Comparison of ENCODE assay signal across 28 cellular contexts in the genomic region with DNA sequence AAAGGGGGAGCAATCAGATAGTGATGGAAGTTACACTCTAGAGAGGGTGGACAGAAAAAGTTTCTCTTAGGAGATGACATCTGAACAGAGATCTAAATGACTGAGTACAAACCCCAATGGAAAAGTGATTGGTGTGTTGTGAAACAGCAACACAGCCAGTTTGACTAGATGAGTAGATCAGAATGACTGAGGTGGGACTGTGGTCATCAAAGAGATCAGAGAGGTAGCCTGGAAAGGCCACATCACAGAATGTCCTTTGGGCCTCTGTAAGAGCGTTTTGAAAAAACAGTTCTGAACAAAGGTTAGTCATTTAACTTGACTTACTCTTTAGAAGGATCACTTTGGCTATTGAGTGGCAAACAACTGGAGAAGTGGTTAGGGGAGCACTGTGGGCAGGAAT. TPM values are rescaled to one million over a fixed set of nuclear protein-coding genes. Genes with fewer than 3 reads are reported as not detected.
DNase-seq lines count a peak whose midpoint lies in the region; ATAC-seq and TF ChIP-seq lines count a peak whose summit lies in the region.
"Had no signal": no experiment of that assay in that cellular context is flagged by ENCODE, and none has a peak within 500 bp of the region (broad histone marks: within the 10 kb centered on the region; RNA-seq: fewer than 3 reads in every experiment).

No MANE protein-coding gene starts in this region.

- no peaks in the 10 kb centered on the region for H3K27me3 ChIP-seq in PC-3 (ENCODE audit: low read length)
- H3K27me3 ChIP-seq: adrenal gland, dorsolateral prefrontal cortex, heart left ventricle, right atrium auricular region, testis had no signal

- peaks cover 14% of the 10 kb centered on the region; the same call in 1 of the 2 replicates for H4K20me1 ChIP-seq in PC-3 (ENCODE audit: low read length)

- H3K79me2 ChIP-seq in PC-3 (ENCODE audit: low read length) = peaks cover 87% of the 10 kb centered on the region

- peaks cover 37% of the 10 kb centered on the region for H3K4me1 Mint-ChIP-seq in activated naive CD8-positive, alpha-beta T cell treated with anti-CD3 and anti-CD28 coated beads, Interleukin-2, amount 50 U/mL, for 24 hours
- peaks cover 40% of the 10 kb centered on the region for H3K4me1 Mint-ChIP-seq in stimulated activated naive CD8-positive, alpha-beta T cell treated with anti-CD3 and anti-CD28 coated beads, Interleukin-15, amount 100 ng/mL, for 72 hours
- H3K4me1 Mint-ChIP-seq: mesothelial cell of epicardium had no signal

- peaks cover 33% of the 10 kb centered on the region for H3K36me3 ChIP-seq in PC-3 (ENCODE audit: low read depth, low read length)

- no peak for TF ChIP-seq CTCF in PC-3 (conservative IDR thresholded peaks at IDR 0.05; ENCODE audit: low read depth, low read length)

- ATAC-seq in activated naive CD8-positive, alpha-beta T cell treated with anti-CD3 and anti-CD28 coated beads, Interleukin-2, amount 50 U/mL, for 24 hours = peak; percentile 98
- ATAC-seq in stimulated activated naive CD8-positive, alpha-beta T cell treated with anti-CD3 and anti-CD28 coated beads, Interleukin-15, amount 100 ng/mL, for 72 hours = peak; percentile 99
- ATAC-seq in GM19452 (IDR thresholded peaks at IDR 0.05; ENCODE audit: unreplicated experiment) (no peak), PC-3 (no peak)
- ATAC-seq: heart left ventricle; Panc1; SK-N-SH treated with all-trans-retinoic acid at 6 μM for 48 hours; stimulated activated memory B cell treated with anti-CD40 and anti-IgM and Interleukin-4, amounts not matched to agents 10 μg/mL and 1 μg/mL and 100 μg/mL, for 72 hours had no signal

- H3K9me3 ChIP-seq in PC-3 (ENCODE audit: low read length) = no peaks in the 10 kb centered on the region
- H3K9me3 ChIP-seq: adrenal gland, testis had no signal

- no peaks in the 10 kb centered on the region for H3K27me3 Mint-ChIP-seq in activated naive CD8-positive, alpha-beta T cell treated with anti-CD3 and anti-CD28 coated beads, Interleukin-2, amount 50 U/mL, for 24 hours
- H3K27me3 Mint-ChIP-seq in stimulated activated naive CD8-positive, alpha-beta T cell treated with anti-CD3 and anti-CD28 coated beads, Interleukin-15, amount 100 ng/mL, for 72 hours = no peaks in the 10 kb centered on the region
- H3K27me3 Mint-ChIP-seq: stimulated activated memory B cell treated with anti-CD40 and anti-IgM and Interleukin-4, amounts not matched to agents 10 μg/mL and 1 μg/mL and 100 μg/mL, for 72 hours had no signal

- intact Hi-C loops in PC-3 (cut with micrococcal nuclease) = no loop called here

- H3K4me3 Mint-ChIP-seq in activated naive CD8-positive, alpha-beta T cell treated with anti-CD3 and anti-CD28 coated beads, Interleukin-2, amount 50 U/mL, for 24 hours = no peak overlapping the region
- no peak overlapping the region for H3K4me3 Mint-ChIP-seq in stimulated activated naive CD8-positive, alpha-beta T cell treated with anti-CD3 and anti-CD28 coated beads, Interleukin-15, amount 100 ng/mL, for 72 hours
- H3K4me3 Mint-ChIP-seq: CD14-positive monocyte; mesothelial cell of epicardium; stimulated activated memory B cell treated with anti-CD40 and anti-IgM and Interleukin-4, amounts not matched to agents 10 μg/mL and 1 μg/mL and 100 μg/mL, for 72 hours had no signal

- BruUV-seq in PC-3 (replicated peaks; lab: Mats Ljungman, UMichigan) = no TSS peak

- H3K36me3 Mint-ChIP-seq in activated naive CD8-positive, alpha-beta T cell treated with anti-CD3 and anti-CD28 coated beads, Interleukin-2, amount 50 U/mL, for 24 hours (ENCODE audit: low read depth) = peaks cover 66% of the 10 kb centered on the region

- no peaks in the 10 kb centered on the region for H3K4me1 ChIP-seq in PC-3 (ENCODE audit: insufficient read depth, low read length)
- H3K4me1 ChIP-seq: left ventricle myocardium inferior, right atrium auricular region, testis had no signal

- no peak overlapping the region for H3K4me2 ChIP-seq in PC-3 (ENCODE audit: low read length)

- no peak overlapping the region for H3K27ac ChIP-seq in PC-3 (ENCODE audit: low read length)
- H3K27ac ChIP-seq: adrenal gland, dorsolateral prefrontal cortex, heart left ventricle, left ventricle myocardium inferior, right atrium auricular region, testis had no signal

- no peaks in the 10 kb centered on the region for H3K9me2 ChIP-seq in PC-3 (replicated peaks; ENCODE audit: low read length)

- DNase-seq in activated CD4-positive, alpha-beta T cell treated with anti-CD3 and anti-CD28 coated beads for 48 hours = peak; percentile 46
- DNase-seq in activated CD4-positive, alpha-beta T cell treated with anti-CD3 and anti-CD28 coated beads, Interleukin-2, amount 50 U/mL, for 4 hours = no peak
- peak; percentile 46 for DNase-seq in stimulated activated CD4-positive, alpha-beta T cell treated with anti-CD3 and anti-CD28 coated beads, Interleukin-1b, Interleukin-23, amount 100 ng/mL, for 48 hours
- DNase-seq in stimulated activated CD4-positive, alpha-beta T cell treated with anti-CD3 and anti-CD28 coated beads, Interleukin-2, amount 100 ng/mL, for 24 hours = no peak
- no peak for DNase-seq in activated naive CD8-positive, alpha-beta T cell treated with anti-CD3 and anti-CD28 coated beads, Interleukin-2, amount 50 U/mL, for 24 hours
- DNase-seq in stimulated activated naive CD8-positive, alpha-beta T cell treated with anti-CD3 and anti-CD28 coated beads, Interleukin-15, amount 100 ng/mL, for 72 hours = peak in 1 of 2 donors; percentile 46
- no peak for DNase-seq in PC-3
- DNase-seq: activated CD4-positive, alpha-beta T cell treated with anti-CD3 and anti-CD28 coated beads for 4 hours; activated CD8-positive, alpha-beta memory T cell treated with anti-CD3 and anti-CD28 coated beads, Interleukin-2, amount 50 U/mL, for 48 hours; activated gamma-delta T cell; adrenal gland; DMS79; dorsolateral prefrontal cortex; foreskin melanocyte; GDM1; heart left ventricle; left ventricle myocardium inferior; NCI-H2107; Right ventricle myocardium superior; small intestine; testis had no signal

- CTCF ChIA-PET in PC-3 (lab: Charles Lee) = no interaction called here

- no peak overlapping the region for H2AFZ ChIP-seq in PC-3 (ENCODE audit: low read length)

- peak overlapping the region; percentile 73 for H3K27ac Mint-ChIP-seq in activated naive CD8-positive, alpha-beta T cell treated with anti-CD3 and anti-CD28 coated beads, Interleukin-2, amount 50 U/mL, for 24 hours
- H3K27ac Mint-ChIP-seq in stimulated activated naive CD8-positive, alpha-beta T cell treated with anti-CD3 and anti-CD28 coated beads, Interleukin-15, amount 100 ng/mL, for 72 hours = peak overlapping the region; percentile 2 to 31
- H3K27ac Mint-ChIP-seq: mesothelial cell of epicardium; stimulated activated memory B cell treated with anti-CD40 and anti-IgM and Interleukin-4, amounts not matched to agents 10 μg/mL and 1 μg/mL and 100 μg/mL, for 72 hours had no signal

- peaks cover 21% of the 10 kb centered on the region for H3K9me3 Mint-ChIP-seq in activated naive CD8-positive, alpha-beta T cell treated with anti-CD3 and anti-CD28 coated beads, Interleukin-2, amount 50 U/mL, for 24 hours
- no peaks in the 10 kb centered on the region for H3K9me3 Mint-ChIP-seq in stimulated activated naive CD8-positive, alpha-beta T cell treated with anti-CD3 and anti-CD28 coated beads, Interleukin-15, amount 100 ng/mL, for 72 hours

- H3F3A ChIP-seq in PC-3 (ENCODE audit: low read length, unreplicated experiment) = no peaks in the 10 kb centered on the region

- no peak overlapping the region for H3K4me3 ChIP-seq in PC-3 (ENCODE audit: low read length)
- H3K4me3 ChIP-seq: adrenal gland, dorsolateral prefrontal cortex, heart left ventricle, left ventricle myocardium inferior, right atrium auricular region, testis had no signal

- H3K9ac ChIP-seq in PC-3 (ENCODE audit: low read length) = no peak overlapping the region

- POLR2A ChIA-PET in PC-3 (lab: Charles Lee; ENCODE audit: unreplicated experiment) = no interaction called here

RNA-seq across cellular contexts. Expression of a gene that starts 10.6 kb away (rescaled TPM):
- 33.7 and 35.2 TPM in 2 replicates for total RNA-seq in PC-3 (2014; rRNA removed)

RNA-seq across cellular contexts. Expression of a gene that starts 53.5 kb away (rescaled TPM):
- total RNA-seq in PC-3 (2014; rRNA removed) = 5.1 and 7.7 TPM in 2 replicates
- total RNA-seq: left ventricle myocardium inferior had no signal

Comparison
In these comparisons a context has a peak if more than half of its experiments do, and no peak if none do; other contexts are left out.
1. DNase-seq: peak in activated CD4-positive, alpha-beta T cell treated with anti-CD3 and anti-CD28 coated beads for 48 hours (single experiment) and stimulated activated CD4-positive, alpha-beta T cell treated with anti-CD3 and anti-CD28 coated beads, Interleukin-1b, Interleukin-23, amount 100 ng/mL, for 48 hours (single experiment); none in activated CD4-positive, alpha-beta T cell treated with anti-CD3 and anti-CD28 coated beads, Interleukin-2, amount 50 U/mL, for 4 hours (0 of 2), stimulated activated CD4-positive, alpha-beta T cell treated with anti-CD3 and anti-CD28 coated beads, Interleukin-2, amount 100 ng/mL, for 24 hours (0 of 2), activated naive CD8-positive, alpha-beta T cell treated with anti-CD3 and anti-CD28 coated beads, Interleukin-2, amount 50 U/mL, for 24 hours (single experiment) and PC-3 (single experiment).
2. ATAC-seq: peak in activated naive CD8-positive, alpha-beta T cell treated with anti-CD3 and anti-CD28 coated beads, Interleukin-2, amount 50 U/mL, for 24 hours (single experiment) and stimulated activated naive CD8-positive, alpha-beta T cell treated with anti-CD3 and anti-CD28 coated beads, Interleukin-15, amount 100 ng/mL, for 72 hours (single experiment); none in GM19452 (single experiment) and PC-3 (single experiment).